In genomic region chr16:9102943-9103342, GRCh38 we compare ENCODE assay signal across 15 cellular contexts. TPM values are rescaled to one million over a fixed set of nuclear protein-coding genes. Genes with fewer than 3 reads are reported as not detected.
A peak's percentile ranks its signal among the peaks of the same experiment; 100 is the strongest.
DNase-seq lines count a peak whose midpoint lies in the region; ATAC-seq lines count a peak whose summit lies in the region.
"Had no signal": no experiment of that assay in that cellular context is flagged by ENCODE, and none has a peak within 500 bp of the region (broad histone marks: within the 10 kb centered on the region; RNA-seq: fewer than 3 reads in every experiment).

No MANE protein-coding gene starts in this region.

- H3K4me1 ChIP-seq in subcutaneous abdominal adipose tissue (ENCODE audit: control insufficient read depth in 5 of 5, insufficient read depth in 5 of 5, low read length in 5 of 5) = peaks cover 9 to 83% (median 80%) of the 10 kb centered on the region in 5 donors

- H3K27me3 Mint-ChIP-seq in activated naive CD4-positive, alpha-beta T cell treated with anti-CD3 and anti-CD28 coated beads, Interleukin-2, amount 50 U/mL, for 24 hours = no peaks in the 10 kb centered on the region
- no peaks in the 10 kb centered on the region for H3K27me3 Mint-ChIP-seq in activated CD8-positive, alpha-beta T cell treated with anti-CD3 and anti-CD28 coated beads, Interleukin-2, amount 10 ng/mL, durations not matched to agents 7 days and 5 days (ENCODE audit: low read depth)
- no peaks in the 10 kb centered on the region for H3K27me3 Mint-ChIP-seq in memory B cell

- peaks cover 0 to 3% (median 0%) of the 10 kb centered on the region in 5 donors for H3K27me3 ChIP-seq in subcutaneous abdominal adipose tissue (ENCODE audit: control insufficient read depth in 5 of 5, insufficient read depth in 4 of 5, low read length in 5 of 5)
- H3K27me3 ChIP-seq: ascending aorta, foreskin keratinocyte had no signal

- DNase-seq in activated naive CD4-positive, alpha-beta T cell treated with anti-CD3 and anti-CD28 coated beads, Interleukin-2, amount 50 U/mL, for 16 hours = no peak
- DNase-seq in activated CD8-positive, alpha-beta T cell treated with anti-CD3 and anti-CD28 coated beads, Interleukin-2, amount 10 ng/mL, durations not matched to agents 7 days and 5 days = peak; percentile 60
- no peak for DNase-seq in memory B cell (ENCODE audit: low spot score in 2 of 2)
- DNase-seq in DMS 273 (lab: John Stamatoyannopoulos, UW; ENCODE audit: unreplicated experiment) = no peak
- no peak for DNase-seq in SW480 (ENCODE audit: low spot score)
- no peak for DNase-seq in NCI-H1436 treated with DMSO at 0.1 percent for 48 hours (lab: John Stamatoyannopoulos, UW)
- DNase-seq: midbrain; NCI-H1105; NCI-H446; stimulated activated CD8-positive, alpha-beta memory T cell treated with anti-CD3 and anti-CD28 coated beads, Interleukin-4, amount 100 ng/mL, for 48 hours had no signal

- H3K9me3 ChIP-seq in subcutaneous abdominal adipose tissue (ENCODE audit: control insufficient read depth in 5 of 5, low read length in 5 of 5) = no peaks in the 10 kb centered on the region
- H3K9me3 ChIP-seq: ascending aorta, prostate gland had no signal

- peaks cover 93% of the 10 kb centered on the region for H3K4me1 Mint-ChIP-seq in activated naive CD4-positive, alpha-beta T cell treated with anti-CD3 and anti-CD28 coated beads, Interleukin-2, amount 50 U/mL, for 24 hours
- H3K4me1 Mint-ChIP-seq in activated CD8-positive, alpha-beta T cell treated with anti-CD3 and anti-CD28 coated beads, Interleukin-2, amount 10 ng/mL, durations not matched to agents 7 days and 5 days (ENCODE audit: low read depth) = peaks cover 90% of the 10 kb centered on the region
- peaks cover 58% of the 10 kb centered on the region for H3K4me1 Mint-ChIP-seq in memory B cell

- CTCF ChIA-PET in activated CD8-positive, alpha-beta T cell treated with anti-CD3 and anti-CD28 coated beads, Interleukin-2, amount 10 ng/mL, durations not matched to agents 7 days and 5 days (lab: Charles Lee) = interaction anchor here (0.7 to 3.4 kb wide), 13 partner anchors 9 to 167 kb away, joined by 3 to 18 read pairs (median 5); partner anchors contain the start of gene HAPSTR1

- no peaks in the 10 kb centered on the region for H3K9me3 Mint-ChIP-seq in activated naive CD4-positive, alpha-beta T cell treated with anti-CD3 and anti-CD28 coated beads, Interleukin-2, amount 50 U/mL, for 24 hours
- no peaks in the 10 kb centered on the region for H3K9me3 Mint-ChIP-seq in activated CD8-positive, alpha-beta T cell treated with anti-CD3 and anti-CD28 coated beads, Interleukin-2, amount 10 ng/mL, durations not matched to agents 7 days and 5 days (ENCODE audit: insufficient read depth)
- no peaks in the 10 kb centered on the region for H3K9me3 Mint-ChIP-seq in memory B cell

- peak overlapping the region; percentile 49 for H3K27ac Mint-ChIP-seq in activated naive CD4-positive, alpha-beta T cell treated with anti-CD3 and anti-CD28 coated beads, Interleukin-2, amount 50 U/mL, for 24 hours
- peak overlapping the region; percentile 66 for H3K27ac Mint-ChIP-seq in activated CD8-positive, alpha-beta T cell treated with anti-CD3 and anti-CD28 coated beads, Interleukin-2, amount 10 ng/mL, durations not matched to agents 7 days and 5 days
- H3K27ac Mint-ChIP-seq in memory B cell = peak overlapping the region; percentile 71

- peak overlapping the region; percentile 65 for H3K4me3 Mint-ChIP-seq in activated naive CD4-positive, alpha-beta T cell treated with anti-CD3 and anti-CD28 coated beads, Interleukin-2, amount 50 U/mL, for 24 hours
- peak overlapping the region; percentile 62 for H3K4me3 Mint-ChIP-seq in activated CD8-positive, alpha-beta T cell treated with anti-CD3 and anti-CD28 coated beads, Interleukin-2, amount 10 ng/mL, durations not matched to agents 7 days and 5 days
- peak overlapping the region; percentile 27 for H3K4me3 Mint-ChIP-seq in memory B cell

- POLR2A ChIA-PET in activated CD8-positive, alpha-beta T cell treated with anti-CD3 and anti-CD28 coated beads, Interleukin-2, amount 10 ng/mL, durations not matched to agents 7 days and 5 days (lab: Charles Lee) = interaction anchor here (1.8 to 4.8 kb wide), 2 partner anchors 11 to 25 kb away, joined by 9 to 47 read pairs; partner anchors contain the start of gene HAPSTR1

- H3K4me3 ChIP-seq in subcutaneous abdominal adipose tissue (ENCODE audit: low read depth in 1 of 5, low read length in 5 of 5) = no peak overlapping the region
- H3K4me3 ChIP-seq: prostate gland had no signal

- peak overlapping the region; percentile 9 for H3K27ac ChIP-seq in subcutaneous abdominal adipose tissue (ENCODE audit: low read depth, low read length)
- H3K27ac ChIP-seq: ascending aorta, foreskin keratinocyte, prostate gland had no signal

- peaks cover 44% of the 10 kb centered on the region for H3K36me3 Mint-ChIP-seq in activated naive CD4-positive, alpha-beta T cell treated with anti-CD3 and anti-CD28 coated beads, Interleukin-2, amount 50 U/mL, for 24 hours
- peaks cover 86% of the 10 kb centered on the region for H3K36me3 Mint-ChIP-seq in activated CD8-positive, alpha-beta T cell treated with anti-CD3 and anti-CD28 coated beads, Interleukin-2, amount 10 ng/mL, durations not matched to agents 7 days and 5 days (ENCODE audit: low read depth)
- peaks cover 37% of the 10 kb centered on the region for H3K36me3 Mint-ChIP-seq in memory B cell

- ATAC-seq in activated CD8-positive, alpha-beta T cell treated with anti-CD3 and anti-CD28 coated beads, Interleukin-2, amount 10 ng/mL, durations not matched to agents 7 days and 5 days = peak; percentile 79
- no peak for ATAC-seq in memory B cell (ENCODE audit: low read depth)

- H3K36me3 ChIP-seq in subcutaneous abdominal adipose tissue (ENCODE audit: control insufficient read depth in 5 of 5, insufficient read depth in 5 of 5, low read length in 5 of 5) = peaks cover 39 to 63% (median 49%) of the 10 kb centered on the region in 5 donors
- H3K36me3 ChIP-seq: prostate gland had no signal

- no peak overlapping the region for H3K9ac ChIP-seq in subcutaneous abdominal adipose tissue (ENCODE audit: low read length in 5 of 5)

RNA-seq across cellular contexts. Expression of gene HAPSTR1, which starts 11.5 kb away (rescaled TPM):
- total RNA-seq in activated CD8-positive, alpha-beta T cell treated with anti-CD3 and anti-CD28 coated beads, Interleukin-2, amount 10 ng/mL, durations not matched to agents 7 days and 5 days = 10 to 100 TPM; 55.8 to 60.4 TPM
